ENCODE assay signal across 31 cellular contexts in genomic region chr7:69260023-69260422, GRCh38.
"Had no signal": no experiment of that assay in that cellular context is flagged by ENCODE, and none has a peak within 500 bp of the region (broad histone marks: within the 10 kb centered on the region; RNA-seq: fewer than 3 reads in every experiment).

No MANE protein-coding gene starts in this region.

- H3K36me3 Mint-ChIP-seq: activated CD4-positive, alpha-beta memory T cell treated with anti-CD3 and anti-CD28 coated beads for 36 hours; activated CD8-positive, alpha-beta memory T cell treated with anti-CD3 and anti-CD28 coated beads, Interleukin-2, amount 10 ng/mL, durations not matched to agents 7 days and 5 days; activated naive CD4-positive, alpha-beta T cell treated with anti-CD3 and anti-CD28 coated beads, Interleukin-2, amount 50 U/mL, for 24 hours; activated naive CD8-positive, alpha-beta T cell treated with anti-CD3 and anti-CD28 coated beads for 36 hours had no signal

- H3K27ac Mint-ChIP-seq: activated CD4-positive, alpha-beta memory T cell treated with anti-CD3 and anti-CD28 coated beads for 36 hours; activated CD4-positive, alpha-beta T cell treated with anti-CD3 and anti-CD28 coated beads for 36 hours; activated CD4-positive, alpha-beta T cell treated with anti-CD3 and anti-CD28 coated beads, Interleukin-2, amount 10 ng/mL, durations not matched to agents 24 days and 14 days; activated CD8-positive, alpha-beta memory T cell treated with anti-CD3 and anti-CD28 coated beads, Interleukin-2, amount 10 ng/mL, durations not matched to agents 7 days and 5 days; activated CD8-positive, alpha-beta T cell treated with anti-CD3 and anti-CD28 coated beads, Interleukin-2, amount 10 ng/mL, durations not matched to agents 7 days and 5 days; activated naive CD4-positive, alpha-beta T cell treated with anti-CD3 and anti-CD28 coated beads for 36 hours; activated naive CD4-positive, alpha-beta T cell treated with anti-CD3 and anti-CD28 coated beads, Interleukin-2, amount 50 U/mL, for 24 hours; activated naive CD8-positive, alpha-beta T cell treated with anti-CD3 and anti-CD28 coated beads for 36 hours; activated naive CD8-positive, alpha-beta T cell treated with anti-CD3 and anti-CD28 coated beads, Interleukin-2, amount 50 U/mL, for 24 hours; activated T-helper 1 cell treated with anti-CD3 and anti-CD28 coated beads, Interleukin-12 subunit alpha, Interleukin-12 subunit beta, Interleukin-2, Interleukin-4 antibody, amounts not matched to agents 30 ng/mL and 10 ng/mL and 1 ng/mL, durations not matched to agents 14 hours and 24 hours and 36 hours; activated T-helper 2 cell treated with anti-CD3 and anti-CD28 coated beads, Interferon-gamma antibody, Interleukin-2, Interleukin-4, amounts not matched to agents 10 μg/mL and 5 μg/mL and 100 μg/mL, durations not matched to agents 14 hours and 24 hours and 36 hours; effector memory CD8-positive, alpha-beta T cell had no signal

- H3K36me3 ChIP-seq: adrenal gland, esophagus squamous epithelium, gastroesophageal sphincter had no signal

- H3K4me1 ChIP-seq: body of pancreas, esophagus squamous epithelium had no signal

- DNase-seq: activated CD4-positive, alpha-beta memory T cell treated with anti-CD3 and anti-CD28 coated beads for 36 hours; activated CD4-positive, alpha-beta T cell treated with anti-CD3 and anti-CD28 coated beads for 36 hours; activated CD4-positive, alpha-beta T cell treated with anti-CD3 and anti-CD28 coated beads, Interleukin-2, amount 10 ng/mL, durations not matched to agents 24 days and 14 days; activated CD4-positive, CD25-positive, alpha-beta regulatory T cell; activated CD4-positive, CD25-positive, alpha-beta regulatory T cell treated with anti-CD3 and anti-CD28 coated beads, Interleukin-2, amount 50 U/mL, for 72 hours; activated CD8-positive, alpha-beta memory T cell treated with anti-CD3 and anti-CD28 coated beads, Interleukin-2, amount 10 ng/mL, durations not matched to agents 7 days and 5 days; activated CD8-positive, alpha-beta memory T cell treated with anti-CD3 and anti-CD28 coated beads, Interleukin-2, amount 50 U/mL, for 4 hours; activated CD8-positive, alpha-beta T cell treated with anti-CD3 and anti-CD28 coated beads, Interleukin-2, amount 10 ng/mL, durations not matched to agents 7 days and 5 days; activated effector memory CD4-positive, alpha-beta T cell treated with anti-CD3 and anti-CD28 coated beads, Interleukin-2, amount 50 U/mL, for 16 hours; activated naive CD4-positive, alpha-beta T cell treated with anti-CD3 and anti-CD28 coated beads for 36 hours; activated naive CD8-positive, alpha-beta T cell treated with anti-CD3 and anti-CD28 coated beads for 36 hours; activated naive CD8-positive, alpha-beta T cell treated with anti-CD3 and anti-CD28 coated beads, Interleukin-2, amount 50 U/mL, for 24 hours; activated T-cell treated with anti-CD3 and anti-CD28 coated beads, Interleukin-2, amount 50 U/mL, for 1 hour; activated T-cell treated with anti-CD3 and anti-CD28 coated beads, Interleukin-2, amount 50 U/mL, for 48 hours; adrenal gland; amygdala; aorta; body of pancreas; caudate nucleus; cortex of kidney; dermis blood vessel endothelial cell; effector CD4-positive, alpha-beta T cell; effector memory CD8-positive, alpha-beta T cell; erythroblast; esophagus squamous epithelium; foreskin melanocyte; T-helper 2 cell had no signal

- H3K9me3 Mint-ChIP-seq: activated naive CD4-positive, alpha-beta T cell treated with anti-CD3 and anti-CD28 coated beads, Interleukin-2, amount 50 U/mL, for 24 hours; activated naive CD8-positive, alpha-beta T cell treated with anti-CD3 and anti-CD28 coated beads for 36 hours; activated naive CD8-positive, alpha-beta T cell treated with anti-CD3 and anti-CD28 coated beads, Interleukin-2, amount 50 U/mL, for 24 hours had no signal

- H3K4me3 ChIP-seq: adrenal gland, body of pancreas, esophagus squamous epithelium, gastroesophageal sphincter had no signal

- H3K9me3 ChIP-seq: adrenal gland, body of pancreas, esophagus squamous epithelium, gastroesophageal sphincter had no signal

- H3K27me3 Mint-ChIP-seq: activated CD4-positive, alpha-beta memory T cell treated with anti-CD3 and anti-CD28 coated beads for 36 hours; activated CD4-positive, alpha-beta T cell treated with anti-CD3 and anti-CD28 coated beads, Interleukin-2, amount 10 ng/mL, durations not matched to agents 24 days and 14 days; activated CD8-positive, alpha-beta memory T cell treated with anti-CD3 and anti-CD28 coated beads, Interleukin-2, amount 10 ng/mL, durations not matched to agents 7 days and 5 days; activated naive CD4-positive, alpha-beta T cell treated with anti-CD3 and anti-CD28 coated beads, Interleukin-2, amount 50 U/mL, for 24 hours; activated naive CD8-positive, alpha-beta T cell treated with anti-CD3 and anti-CD28 coated beads for 36 hours; effector memory CD8-positive, alpha-beta T cell had no signal

- H3K4me3 Mint-ChIP-seq: activated CD4-positive, alpha-beta memory T cell treated with anti-CD3 and anti-CD28 coated beads for 36 hours; activated CD4-positive, alpha-beta T cell treated with anti-CD3 and anti-CD28 coated beads for 36 hours; activated CD4-positive, alpha-beta T cell treated with anti-CD3 and anti-CD28 coated beads, Interleukin-2, amount 10 ng/mL, durations not matched to agents 24 days and 14 days; activated CD8-positive, alpha-beta memory T cell treated with anti-CD3 and anti-CD28 coated beads, Interleukin-2, amount 10 ng/mL, durations not matched to agents 7 days and 5 days; activated CD8-positive, alpha-beta T cell treated with anti-CD3 and anti-CD28 coated beads, Interleukin-2, amount 10 ng/mL, durations not matched to agents 7 days and 5 days; activated naive CD4-positive, alpha-beta T cell treated with anti-CD3 and anti-CD28 coated beads for 36 hours; activated naive CD4-positive, alpha-beta T cell treated with anti-CD3 and anti-CD28 coated beads, Interleukin-2, amount 50 U/mL, for 24 hours; activated naive CD8-positive, alpha-beta T cell treated with anti-CD3 and anti-CD28 coated beads for 36 hours; activated naive CD8-positive, alpha-beta T cell treated with anti-CD3 and anti-CD28 coated beads, Interleukin-2, amount 50 U/mL, for 24 hours; activated T-helper 1 cell treated with anti-CD3 and anti-CD28 coated beads, Interleukin-12 subunit alpha, Interleukin-12 subunit beta, Interleukin-2, Interleukin-4 antibody, amounts not matched to agents 30 ng/mL and 10 ng/mL and 1 ng/mL, durations not matched to agents 14 hours and 24 hours and 36 hours; effector memory CD8-positive, alpha-beta T cell had no signal

- H3K4me1 Mint-ChIP-seq: activated CD4-positive, alpha-beta T cell treated with anti-CD3 and anti-CD28 coated beads for 36 hours; activated CD4-positive, alpha-beta T cell treated with anti-CD3 and anti-CD28 coated beads, Interleukin-2, amount 10 ng/mL, durations not matched to agents 24 days and 14 days; activated CD8-positive, alpha-beta memory T cell treated with anti-CD3 and anti-CD28 coated beads, Interleukin-2, amount 10 ng/mL, durations not matched to agents 7 days and 5 days; activated naive CD4-positive, alpha-beta T cell treated with anti-CD3 and anti-CD28 coated beads, Interleukin-2, amount 50 U/mL, for 24 hours; activated naive CD8-positive, alpha-beta T cell treated with anti-CD3 and anti-CD28 coated beads for 36 hours; activated naive CD8-positive, alpha-beta T cell treated with anti-CD3 and anti-CD28 coated beads, Interleukin-2, amount 50 U/mL, for 24 hours had no signal

- ATAC-seq: activated CD4-positive, alpha-beta T cell treated with anti-CD3 and anti-CD28 coated beads for 36 hours; activated CD8-positive, alpha-beta memory T cell treated with anti-CD3 and anti-CD28 coated beads, Interleukin-2, amount 10 ng/mL, durations not matched to agents 7 days and 5 days; activated CD8-positive, alpha-beta T cell treated with anti-CD3 and anti-CD28 coated beads, Interleukin-2, amount 10 ng/mL, durations not matched to agents 7 days and 5 days; activated naive CD8-positive, alpha-beta T cell treated with anti-CD3 and anti-CD28 coated beads, Interleukin-2, amount 50 U/mL, for 24 hours; body of pancreas; effector memory CD8-positive, alpha-beta T cell; gastroesophageal sphincter had no signal

- H3K27ac ChIP-seq: adrenal gland, body of pancreas, esophagus squamous epithelium, gastroesophageal sphincter had no signal

- H3K27me3 ChIP-seq: adrenal gland, body of pancreas, esophagus squamous epithelium, gastroesophageal sphincter had no signal
